ENCODE assay signal across 1 cellular context in genomic region chr17:8153550-8153956, GRCh38.
A peak's percentile ranks its signal among the peaks of the same experiment; 100 is the strongest.
TF ChIP-seq lines count a peak whose summit lies in the region.

No MANE protein-coding gene starts in this region.

TF ChIP-seq in HepG2, 621 proteins besides CTCF, POLR2A, EP300 and RAD21 (continued from another document and continues in another):
- TF ChIP-seq PRDM10 (CRISPR knock-in tag; IDR thresholded peaks at IDR 0.05; ENCODE audit: low read depth) (no peak), ZNF597 (CRISPR knock-in tag; IDR thresholded peaks at IDR 0.05) (no peak), KDM6A (CRISPR knock-in tag; IDR thresholded peaks at IDR 0.05; ENCODE audit: low read depth) (no peak), ZBED4 (CRISPR knock-in tag; IDR thresholded peaks at IDR 0.05; ENCODE audit: borderline replicate concordance) (no peak), SNAI1 (CRISPR knock-in tag; IDR thresholded peaks at IDR 0.05; ENCODE audit: borderline replicate concordance) (no peak), SCMH1 (CRISPR knock-in tag; IDR thresholded peaks at IDR 0.05; ENCODE audit: borderline replicate concordance) (no peak), REPIN1 (CRISPR knock-in tag; IDR thresholded peaks at IDR 0.05; ENCODE audit: borderline replicate concordance, low read depth) (no peak), MAZ (IDR thresholded peaks at IDR 0.05; ENCODE audit: borderline replicate concordance, low read depth, low read length) (peak; percentile 90), MAZ (CRISPR knock-in tag; IDR thresholded peaks at IDR 0.05; ENCODE audit: low read depth) (no peak), ZNF225 (CRISPR knock-in tag; IDR thresholded peaks at IDR 0.05) (no peak), ZFP36 (IDR thresholded peaks at IDR 0.05; ENCODE audit: borderline replicate concordance, low read depth, low read length, partially characterized antibody) (no peak), RBM22 (optimal IDR thresholded peaks at IDR 0.05; ENCODE audit: low read length) (no peak), ZBTB43 (CRISPR knock-in tag; conservative IDR thresholded peaks at IDR 0.05) (no peak), ZBTB7A (CRISPR knock-in tag; IDR thresholded peaks at IDR 0.05) (no peak), LBX2 (CRISPR knock-in tag; IDR thresholded peaks at IDR 0.05; ENCODE audit: borderline replicate concordance) (no peak), GLMP (CRISPR knock-in tag; IDR thresholded peaks at IDR 0.05; ENCODE audit: borderline replicate concordance) (no peak), HIC2 (CRISPR knock-in tag; IDR thresholded peaks at IDR 0.05; ENCODE audit: low read depth) (no peak), ZNF230 (CRISPR knock-in tag; IDR thresholded peaks at IDR 0.05) (no peak), ZNF770 (CRISPR knock-in tag; IDR thresholded peaks at IDR 0.05) (peak; percentile 98), TFAP4 (IDR thresholded peaks at IDR 0.05; ENCODE audit: borderline replicate concordance, low read depth) (peak; percentile 26; the same call in 1 of the 2 replicates), RCOR2 (CRISPR knock-in tag; IDR thresholded peaks at IDR 0.05) (no peak), ZMYM4 (CRISPR knock-in tag; IDR thresholded peaks at IDR 0.05) (no peak), ZNF790 (CRISPR knock-in tag; IDR thresholded peaks at IDR 0.05; ENCODE audit: borderline replicate concordance) (no peak), TEAD3 (CRISPR knock-in tag; optimal IDR thresholded peaks at IDR 0.05; ENCODE audit: borderline replicate concordance) (no peak), NR0B2 (CRISPR knock-in tag; IDR thresholded peaks at IDR 0.05) (no peak), ZNF563 (CRISPR knock-in tag; IDR thresholded peaks at IDR 0.05) (no peak), ATF3 (CRISPR knock-in tag; IDR thresholded peaks at IDR 0.05) (no peak), JUND (CRISPR knock-in tag; IDR thresholded peaks at IDR 0.05) (peak; percentile 43; the same call in 1 of the 2 replicates), USF2 (IDR thresholded peaks at IDR 0.05; ENCODE audit: low read depth, low read length) (peak; percentile 90), USF2 (CRISPR knock-in tag; IDR thresholded peaks at IDR 0.05; ENCODE audit: borderline replicate concordance) (peak; percentile 92; the same call in 1 of the 2 replicates), ZMYM2 (CRISPR knock-in tag; IDR thresholded peaks at IDR 0.05) (no peak), ZNF34 (CRISPR knock-in tag; IDR thresholded peaks at IDR 0.05; ENCODE audit: borderline replicate concordance) (no peak), ATRX (CRISPR knock-in tag; IDR thresholded peaks at IDR 0.05; ENCODE audit: borderline replicate concordance) (no peak), RELA (CRISPR knock-in tag; IDR thresholded peaks at IDR 0.05) (no peak), ZBTB2 (CRISPR knock-in tag; IDR thresholded peaks at IDR 0.05; ENCODE audit: low read depth) (no peak), NFKBIZ (CRISPR knock-in tag; IDR thresholded peaks at IDR 0.05) (no peak), FOXA1 (IDR thresholded peaks at IDR 0.05) (no peak), FOXA1 (CRISPR knock-in tag; IDR thresholded peaks at IDR 0.05) (no peak)
